26 cellular contexts compared by ENCODE assay signal in genomic region chr5:68200288-68200687, GRCh38. TPM values are rescaled to one million over a fixed set of nuclear protein-coding genes. Genes with fewer than 3 reads are reported as not detected.
DNase-seq lines count a peak whose midpoint lies in the region; ATAC-seq, FAIRE-seq and TF ChIP-seq lines count a peak whose summit lies in the region.
"Had no signal": no experiment of that assay in that cellular context is flagged by ENCODE, and none has a peak within 500 bp of the region (broad histone marks: within the 10 kb centered on the region; RNA-seq: fewer than 3 reads in every experiment).

No MANE protein-coding gene starts in this region.

- no peak for FAIRE-seq in GM12878 (lab: Jason Lieb, UNC)

- no peaks in the 10 kb centered on the region for H4K20me1 ChIP-seq in GM12878 (ENCODE audit: control insufficient read depth, insufficient read depth)
- H4K20me1 ChIP-seq: BLaER1 had no signal

- peaks cover 10% of the 10 kb centered on the region for H3K4me1 Mint-ChIP-seq in activated CD8-positive, alpha-beta memory T cell treated with anti-CD3 and anti-CD28 coated beads, Interleukin-2, amount 10 ng/mL, durations not matched to agents 7 days and 5 days

- in situ Hi-C loops in GM12878 (cut with MboI) = no loop called here

- WGBS in GM12878 (ENCODE audit: insufficient coverage, insufficient replicate concordance, low lambda C conversion rate, missing lambda C conversion rate) = 30% methylated on average over 4 of the region's 4 CpGs

- no peaks in the 10 kb centered on the region for H3K36me3 ChIP-seq in GM12878 (ENCODE audit: control insufficient read depth in 2 of 2, insufficient read depth in 2 of 2, low read length in 1 of 2)
- H3K36me3 ChIP-seq in Peyer's patch = no peaks in the 10 kb centered on the region
- H3K36me3 ChIP-seq: BLaER1 had no signal

- no peak overlapping the region; the same call in 1 of the 2 replicates for H3K4me2 ChIP-seq in GM12878 (ENCODE audit: control insufficient read depth, insufficient read depth)
- H3K4me2 ChIP-seq: BLaER1 had no signal

- TF ChIP-seq RAD21 in GM12878 (IDR thresholded peaks at IDR 0.05; ENCODE audit: insufficient read depth, low read depth, low read length) = no peak

- TF ChIP-seq POLR2A in GM12878 (IDR thresholded peaks at IDR 0.05; ENCODE audit: low read depth, low read length) (no peak), Peyer's patch (IDR thresholded peaks at IDR 0.05) (no peak)

- H3K9me3 ChIP-seq in GM12878 (replicated peaks; ENCODE audit: control insufficient read depth, insufficient read depth, low read length) (no peaks in the 10 kb centered on the region), Peyer's patch (no peaks in the 10 kb centered on the region)
- H3K9me3 ChIP-seq: BLaER1 had no signal

- H3K9me3 Mint-ChIP-seq in activated CD8-positive, alpha-beta memory T cell treated with anti-CD3 and anti-CD28 coated beads, Interleukin-2, amount 10 ng/mL, durations not matched to agents 7 days and 5 days (ENCODE audit: low read depth) = no peaks in the 10 kb centered on the region
- H3K9me3 Mint-ChIP-seq: CD4-positive, alpha-beta T cell; HFFc6; IgD-negative memory B cell had no signal

- ATAC-seq in activated CD8-positive, alpha-beta memory T cell treated with anti-CD3 and anti-CD28 coated beads, Interleukin-2, amount 10 ng/mL, durations not matched to agents 7 days and 5 days = peak; percentile 36
- ATAC-seq in GM18870 (IDR thresholded peaks at IDR 0.05; ENCODE audit: unreplicated experiment) (peak; percentile 44), HG03354 (IDR thresholded peaks at IDR 0.05; ENCODE audit: poor library complexity, severe bottlenecking, unreplicated experiment) (peak; percentile 42), GM12878 (peak; percentile 63), GM19467 (IDR thresholded peaks at IDR 0.05; ENCODE audit: unreplicated experiment) (no peak), HG03159 (IDR thresholded peaks at IDR 0.05; ENCODE audit: unreplicated experiment) (no peak)

- no peak for TF ChIP-seq EP300 in GM12878 (IDR thresholded peaks at IDR 0.05; ENCODE audit: borderline replicate concordance in 1 of 2, control insufficient read depth in 1 of 2, low read depth in 2 of 2, low read length in 2 of 2)

- DNase-seq in activated CD8-positive, alpha-beta memory T cell treated with anti-CD3 and anti-CD28 coated beads, Interleukin-2, amount 10 ng/mL, durations not matched to agents 7 days and 5 days = no peak
- no peak for DNase-seq in activated CD8-positive, alpha-beta memory T cell treated with anti-CD3 and anti-CD28 coated beads, Interleukin-2, amount 50 U/mL, for 4 hours
- DNase-seq in GM12878 (ENCODE audit: low read depth, low spot score) = no peak
- DNase-seq in Peyer's patch = no peak
- DNase-seq: ACHN; CD4-positive, alpha-beta T cell; COR-L47; DMS79; GM23248; H9; HFFc6; Karpas-422; NCI-H1417; NCI-H1694 treated with DMSO at 0.1 percent for 48 hours; NCI-H446; NCI-H526; SHP77 treated with DMSO at 0.1 percent for 48 hours; SW 1271 had no signal

- H3K4me3 ChIP-seq in GM12878 (no peak overlapping the region), Peyer's patch (no peak overlapping the region)
- H3K4me3 ChIP-seq: BLaER1, GM23248, SK-N-MC had no signal

- H3K27me3 Mint-ChIP-seq in activated CD8-positive, alpha-beta memory T cell treated with anti-CD3 and anti-CD28 coated beads, Interleukin-2, amount 10 ng/mL, durations not matched to agents 7 days and 5 days = peaks cover 9% of the 10 kb centered on the region

- no peak overlapping the region for H3K27ac Mint-ChIP-seq in activated CD8-positive, alpha-beta memory T cell treated with anti-CD3 and anti-CD28 coated beads, Interleukin-2, amount 10 ng/mL, durations not matched to agents 7 days and 5 days
- H3K27ac Mint-ChIP-seq: CD4-positive, alpha-beta T cell; HFFc6; IgD-negative memory B cell had no signal

- H3K79me2 ChIP-seq in GM12878 (ENCODE audit: control insufficient read depth, insufficient read depth, low read length) = no peaks in the 10 kb centered on the region

- BruUV-seq in GM12878 (replicated peaks; lab: Mats Ljungman, UMichigan) = no TSS peak

- H3K27me3 ChIP-seq in GM12878 (replicated peaks in 1 of 2; ENCODE audit: control insufficient read depth in 2 of 2, insufficient read depth in 2 of 2, low read length in 1 of 2) = no peaks in the 10 kb centered on the region
- no peaks in the 10 kb centered on the region for H3K27me3 ChIP-seq in Peyer's patch
- H3K27me3 ChIP-seq: BLaER1 had no signal

- no peak overlapping the region for H3K27ac ChIP-seq in GM12878 (ENCODE audit: control insufficient read depth, insufficient read depth)
- H3K27ac ChIP-seq in Peyer's patch = no peak overlapping the region
- H3K27ac ChIP-seq: 22Rv1, BLaER1, GM23248, SK-N-MC had no signal

- H3K4me3 Mint-ChIP-seq in activated CD8-positive, alpha-beta memory T cell treated with anti-CD3 and anti-CD28 coated beads, Interleukin-2, amount 10 ng/mL, durations not matched to agents 7 days and 5 days = no peak overlapping the region
- H3K4me3 Mint-ChIP-seq: CD4-positive, alpha-beta T cell; H9; HFFc6; IgD-negative memory B cell had no signal

- SMC1A ChIA-PET in GM12878 (lab: Charles Lee; ENCODE audit: uncharacterized antibody, unreplicated experiment) = no interaction called here

- no peak overlapping the region for H3K9ac ChIP-seq in GM12878 (ENCODE audit: control insufficient read depth, insufficient read depth, low read length)
- H3K9ac ChIP-seq: BLaER1, GM23248 had no signal

- RAD21 ChIA-PET in GM12878 (lab: Charles Lee; ENCODE audit: unreplicated experiment) = no interaction called here

- H3K36me3 Mint-ChIP-seq in activated CD8-positive, alpha-beta memory T cell treated with anti-CD3 and anti-CD28 coated beads, Interleukin-2, amount 10 ng/mL, durations not matched to agents 7 days and 5 days = no peaks in the 10 kb centered on the region

- CTCF ChIA-PET in activated CD8-positive, alpha-beta memory T cell treated with anti-CD3 and anti-CD28 coated beads, Interleukin-2, amount 10 ng/mL, durations not matched to agents 7 days and 5 days (lab: Charles Lee) = no interaction called here
- CTCF ChIA-PET in GM12878 (lab: Yijun Ruan, JAX) = interaction anchor here (1.0 kb wide), 1 partner anchor 261 kb away, joined by 3 read pairs; no protein-coding TSS in a partner anchor

- TF ChIP-seq CTCF in GM12878 (IDR thresholded peaks at IDR 0.05 in 2 of 3, conservative IDR thresholded peaks at IDR 0.05 in 1 of 3; ENCODE audit: control insufficient read depth in 2 of 3, extremely low read depth in 1 of 3, insufficient read depth in 1 of 3, low read depth in 3 of 3, low read length in 3 of 3) = no peak
- no peak for TF ChIP-seq CTCF in Peyer's patch (IDR thresholded peaks at IDR 0.05)

- H3K4me1 ChIP-seq in GM12878 (ENCODE audit: control insufficient read depth, insufficient read depth, low read length) (peaks cover 18% of the 10 kb centered on the region), Peyer's patch (no peaks in the 10 kb centered on the region)

- intact Hi-C loops in GM12878 (cut with micrococcal nuclease; ENCODE audit: unreplicated experiment) = no loop called here

- POLR2A ChIA-PET in GM12878 (lab: Charles Lee) = no interaction called here

- H2AFZ ChIP-seq in GM12878 (ENCODE audit: control insufficient read depth, low read depth, low read length) = no peak overlapping the region
- H2AFZ ChIP-seq: GM23248 had no signal

TF ChIP-seq in GM12878, 131 proteins besides CTCF, POLR2A, EP300 and RAD21:
- TF ChIP-seq SPI1 (IDR thresholded peaks at IDR 0.05; ENCODE audit: borderline replicate concordance, insufficient read depth, low read depth, low read length) = no peak
- no peak for TF ChIP-seq BRCA1 (IDR thresholded peaks at IDR 0.05; ENCODE audit: low read depth, low read length)
- TF ChIP-seq, protein P1, sequence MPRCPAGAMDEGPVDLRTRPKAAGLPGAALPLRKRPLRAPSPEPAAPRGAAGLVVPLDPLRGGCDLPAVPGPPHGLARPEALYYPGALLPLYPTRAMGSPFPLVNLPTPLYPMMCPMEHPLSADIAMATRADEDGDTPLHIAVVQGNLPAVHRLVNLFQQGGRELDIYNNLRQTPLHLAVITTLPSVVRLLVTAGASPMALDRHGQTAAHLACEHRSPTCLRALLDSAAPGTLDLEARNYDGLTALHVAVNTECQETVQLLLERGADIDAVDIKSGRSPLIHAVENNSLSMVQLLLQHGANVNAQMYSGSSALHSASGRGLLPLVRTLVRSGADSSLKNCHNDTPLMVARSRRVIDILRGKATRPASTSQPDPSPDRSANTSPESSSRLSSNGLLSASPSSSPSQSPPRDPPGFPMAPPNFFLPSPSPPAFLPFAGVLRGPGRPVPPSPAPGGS (IDR thresholded peaks at IDR 0.05; ENCODE audit: borderline replicate concordance, insufficient read depth, low read depth, low read length, poor library complexity, severe bottlenecking) = no peak
- no peak for TF ChIP-seq NFXL1 (IDR thresholded peaks at IDR 0.05; ENCODE audit: borderline replicate concordance)
- no peak for TF ChIP-seq WRNIP1 (IDR thresholded peaks at IDR 0.05; ENCODE audit: borderline replicate concordance, low read depth, low read length)
- no peak for TF ChIP-seq TCF3 (IDR thresholded peaks at IDR 0.05; ENCODE audit: borderline replicate concordance, insufficient read depth, low read depth, low read length)
- no peak for TF ChIP-seq ZZZ3 (IDR thresholded peaks at IDR 0.05; ENCODE audit: control insufficient read depth, insufficient read length, low read depth)
- no peak for TF ChIP-seq SREBF1 (IDR thresholded peaks at IDR 0.05; ENCODE audit: low read length)

RNA-seq across cellular contexts. Expression of gene PIK3R1, which starts 15.3 kb away (rescaled TPM):
- total RNA-seq in activated CD8-positive, alpha-beta memory T cell treated with anti-CD3 and anti-CD28 coated beads, Interleukin-2, amount 10 ng/mL, durations not matched to agents 7 days and 5 days = 10 to 100 TPM; 78.4 to 84.7 TPM
- total RNA-seq in GM12878 (2013; cell fraction: nucleolus; rRNA removed) = 40.8 and 49.4 TPM in 2 replicates
- total RNA-seq in GM12878 (2014; rRNA removed) = 28.0 and 33.3 TPM in 2 replicates
- 30.1 and 34.9 TPM in 2 replicates for total RNA-seq in GM12878 (2014; rRNA removed; fragmentation: Illumina TruSeq; extraction: Trizol)
- 38.4 and 39.8 TPM in 2 replicates for total RNA-seq in GM12878 (2021)
- polyA plus RNA-seq in GM12878 (2011; ENCODE audit: low read depth) = 11.5 TPM
- 14.6 and 15.9 TPM in 2 replicates for polyA plus RNA-seq in GM12878 (2011; rRNA removed)
- polyA plus RNA-seq in GM12878 (2011; cell fraction: cytosol; rRNA removed) = 6.9 and 10.1 TPM in 2 replicates
- 10.3 and 15.8 TPM in 2 replicates for polyA plus RNA-seq in GM12878 (2011; cell fraction: nucleus; rRNA removed)
- polyA plus RNA-seq in GM12878 (2012) = 15.8 and 22.1 TPM in 2 replicates
- polyA plus RNA-seq in GM12878 (2014; fragmentation: Illumina TruSeq; extraction: Trizol) = 34.6 and 38.1 TPM in 2 replicates
- polyA plus RNA-seq in GM12878 (2014; fragmentation: Nextera tagmentation; extraction: Ambion mirVana) = 1 to 10 TPM; 7.8 to 8.0 TPM
- polyA plus RNA-seq in GM12878 (2014; rRNA removed) = 15.1 and 15.6 TPM in 2 replicates
- polyA plus RNA-seq in GM12878 (2016; fragmentation: Nextera tagmentation; extraction: Ambion mirVana) = 10 to 100 TPM; 14.0 to 15.4 TPM
- polyA minus RNA-seq in GM12878 (2011; rRNA and poly(A)+ RNA removed) = 30.3 and 32.3 TPM in 2 replicates
- polyA minus RNA-seq in GM12878 (2011; cell fraction: cytosol; rRNA and poly(A)+ RNA removed) = 19.0 and 24.7 TPM in 2 replicates
- 23.9 and 37.7 TPM in 2 replicates for polyA minus RNA-seq in GM12878 (2011; cell fraction: nucleus; rRNA and poly(A)+ RNA removed)
- 100 to 1,000 TPM in 1 of 4 donors, 10 to 100 TPM in 3; 69.3 to 113 (median 87.5) TPM for total RNA-seq in Peyer's patch

Comparison
In these comparisons a context has a peak if more than half of its experiments do, and no peak if none do; other contexts are left out.
1. ATAC-seq: peak in activated CD8-positive, alpha-beta memory T cell treated with anti-CD3 and anti-CD28 coated beads, Interleukin-2, amount 10 ng/mL, durations not matched to agents 7 days and 5 days (single experiment), GM18870 (single experiment), HG03354 (single experiment) and GM12878 (single experiment); none in GM19467 (single experiment) and HG03159 (single experiment).